ENCODE assay signal across 8 cellular contexts in genomic region chr20:49938173-49939163, GRCh38. TPM values are rescaled to one million over a fixed set of nuclear protein-coding genes. Genes with fewer than 3 reads are reported as not detected.
DNase-seq lines count a peak whose midpoint lies in the region; ATAC-seq lines count a peak whose summit lies in the region.

No MANE protein-coding gene starts in this region.

- no peaks in the 10 kb centered on the region for H3K27me3 Mint-ChIP-seq in activated T-helper 17 cell treated with anti-CD3 and anti-CD28 coated beads, Interleukin-2, amount 50 U/mL, for 72 hours
- H3K27me3 Mint-ChIP-seq in stimulated activated memory B cell treated with anti-CD40 and anti-IgM and Interleukin-4, amounts not matched to agents 10 μg/mL and 1 μg/mL and 100 μg/mL, for 72 hours: no peaks in the 10 kb centered on the region

- H3K9me3 Mint-ChIP-seq in activated T-helper 17 cell treated with anti-CD3 and anti-CD28 coated beads, Interleukin-2, amount 50 U/mL, for 72 hours: no peaks in the 10 kb centered on the region
- H3K9me3 Mint-ChIP-seq in stimulated activated memory B cell treated with anti-CD40 and anti-IgM and Interleukin-4, amounts not matched to agents 10 μg/mL and 1 μg/mL and 100 μg/mL, for 72 hours: no peaks in the 10 kb centered on the region

- H3K36me3 Mint-ChIP-seq in activated T-helper 17 cell treated with anti-CD3 and anti-CD28 coated beads, Interleukin-2, amount 50 U/mL, for 72 hours (ENCODE audit: low read depth): peaks cover 67% of the 10 kb centered on the region
- H3K36me3 Mint-ChIP-seq in stimulated activated memory B cell treated with anti-CD40 and anti-IgM and Interleukin-4, amounts not matched to agents 10 μg/mL and 1 μg/mL and 100 μg/mL, for 72 hours: peaks cover 24% of the 10 kb centered on the region

- H3K4me1 Mint-ChIP-seq in activated T-helper 17 cell treated with anti-CD3 and anti-CD28 coated beads, Interleukin-2, amount 50 U/mL, for 72 hours: peaks cover 36% of the 10 kb centered on the region
- H3K4me1 Mint-ChIP-seq in stimulated activated memory B cell treated with anti-CD40 and anti-IgM and Interleukin-4, amounts not matched to agents 10 μg/mL and 1 μg/mL and 100 μg/mL, for 72 hours: peaks cover 65% of the 10 kb centered on the region

- peak; percentile 30 for DNase-seq in NCI-H1694 treated with DMSO at 0.1 percent for 48 hours (lab: John Stamatoyannopoulos, UW)
- DNase-seq in NCI-H1694 (lab: John Stamatoyannopoulos, UW): no peak
- peak; percentile 33 for DNase-seq in hepatic stellate cell (ENCODE audit: low spot score)

- no peak for ATAC-seq in activated T-helper 17 cell treated with anti-CD3 and anti-CD28 coated beads, Interleukin-2, amount 50 U/mL, for 72 hours (replicated peaks)
- no peak for ATAC-seq in stimulated activated memory B cell treated with anti-CD40 and anti-IgM and Interleukin-4, amounts not matched to agents 10 μg/mL and 1 μg/mL and 100 μg/mL, for 72 hours
- ATAC-seq in GM18520 (IDR thresholded peaks at IDR 0.05; ENCODE audit: unreplicated experiment) (no peak), HG02973 (IDR thresholded peaks at IDR 0.05; ENCODE audit: unreplicated experiment) (no peak), GM21723 (IDR thresholded peaks at IDR 0.05; ENCODE audit: unreplicated experiment) (no peak)

- peak overlapping the region; percentile 97 for H3K4me3 Mint-ChIP-seq in activated T-helper 17 cell treated with anti-CD3 and anti-CD28 coated beads, Interleukin-2, amount 50 U/mL, for 72 hours
- peak overlapping the region; percentile 98 for H3K4me3 Mint-ChIP-seq in stimulated activated memory B cell treated with anti-CD40 and anti-IgM and Interleukin-4, amounts not matched to agents 10 μg/mL and 1 μg/mL and 100 μg/mL, for 72 hours

- peak overlapping the region; percentile 46 for H3K27ac Mint-ChIP-seq in activated T-helper 17 cell treated with anti-CD3 and anti-CD28 coated beads, Interleukin-2, amount 50 U/mL, for 72 hours
- peak overlapping the region; percentile 88 for H3K27ac Mint-ChIP-seq in stimulated activated memory B cell treated with anti-CD40 and anti-IgM and Interleukin-4, amounts not matched to agents 10 μg/mL and 1 μg/mL and 100 μg/mL, for 72 hours

RNA-seq across cellular contexts. Expression of gene RNF114, which starts 2.3 kb away (rescaled TPM):
- total RNA-seq in activated T-helper 17 cell treated with anti-CD3 and anti-CD28 coated beads, Interleukin-2, amount 50 U/mL, for 72 hours: 10 to 100 TPM; 59.8 to 65.0 TPM

RNA-seq across cellular contexts. Expression of gene SPATA2, which starts 23.1 kb away (rescaled TPM):
- 10 to 100 TPM in 1 of 2 donors, 1 to 10 TPM in 1; 5.5 to 10.3 TPM for total RNA-seq in activated T-helper 17 cell treated with anti-CD3 and anti-CD28 coated beads, Interleukin-2, amount 50 U/mL, for 72 hours

RNA-seq across cellular contexts. Expression of gene SNAI1, which starts 44.3 kb away (rescaled TPM):
- total RNA-seq in activated T-helper 17 cell treated with anti-CD3 and anti-CD28 coated beads, Interleukin-2, amount 50 U/mL, for 72 hours: under 1 TPM in 1 of 2 donors, not detected in 1; 0.34 TPM
